In the genomic region with DNA sequence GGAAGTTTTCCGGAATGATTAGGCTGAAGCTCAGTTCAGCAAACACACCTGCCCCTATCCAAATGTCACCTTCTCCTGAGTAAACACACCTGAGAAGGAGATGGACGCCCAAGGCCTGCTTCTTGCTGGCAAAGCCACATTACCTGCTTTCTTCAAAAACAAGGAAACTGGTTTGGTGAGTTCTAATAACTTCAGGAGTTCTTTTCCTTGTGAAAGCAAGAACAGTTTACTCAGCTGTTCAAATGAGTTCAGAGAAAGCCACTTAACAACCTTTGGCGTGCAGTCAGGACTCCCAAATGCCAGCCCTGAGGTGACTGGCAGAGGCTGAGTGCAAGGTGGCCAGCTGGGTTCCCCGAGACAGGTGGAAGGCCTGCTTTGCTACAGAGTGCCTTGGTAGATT, we compare ENCODE assay signal across 13 cellular contexts.
A peak's percentile ranks its signal among the peaks of the same experiment; 100 is the strongest.
DNase-seq lines count a peak whose midpoint lies in the region; ATAC-seq and TF ChIP-seq lines count a peak whose summit lies in the region.
"Had no signal": no experiment of that assay in that cellular context is flagged by ENCODE, and none has a peak within 500 bp of the region (broad histone marks: within the 10 kb centered on the region; RNA-seq: fewer than 3 reads in every experiment).

No MANE protein-coding gene starts in this region.

- no peaks in the 10 kb centered on the region for H3K79me2 ChIP-seq in mesendoderm (ENCODE audit: control insufficient read depth, insufficient read depth, low read length)

- H3K27ac ChIP-seq in stomach, result peak overlapping the region; percentile 76 to 85 (median 79)
- no peak overlapping the region for H3K27ac ChIP-seq in mesendoderm (ENCODE audit: low read depth, low read length)
- H3K27ac ChIP-seq: spleen, thoracic aorta had no signal

- no peak overlapping the region for H2BK120ac ChIP-seq in mesendoderm (ENCODE audit: low read depth, low read length)

- H3K36me3 ChIP-seq in stomach (peaks cover 0 to 49% (median 41%) of the 10 kb centered on the region in 4 donors), mesendoderm (ENCODE audit: control insufficient read depth, insufficient read depth, low read length) (no peaks in the 10 kb centered on the region)
- H3K36me3 ChIP-seq: thoracic aorta had no signal

- no peak overlapping the region for H2BK5ac ChIP-seq in mesendoderm (ENCODE audit: low read length)

- DNase-seq in NCI-H1092 treated with DMSO at 0.1 percent for 48 hours (lab: John Stamatoyannopoulos, UW) (peak; percentile 65), NCI-H345 (lab: John Stamatoyannopoulos, UW) (peak; percentile 86), iPS-NIHi11 (ENCODE audit: low spot score) (peak; percentile 30), stomach (peak; percentile 93), mesendoderm (no peak), NCI-H524 treated with DMSO at 0.1 percent for 48 hours (lab: John Stamatoyannopoulos, UW) (no peak), islet precursor cell (no peak)
- no peak for DNase-seq in activated CD8-positive, alpha-beta T cell treated with anti-CD3 and anti-CD28 coated beads, Interleukin-2, amount 10 ng/mL, durations not matched to agents 7 days and 5 days
- DNase-seq: activated CD4-positive, alpha-beta T cell treated with anti-CD3 and anti-CD28 coated beads for 4 hours; anterior cingulate cortex; Kasumi-1; spleen had no signal

- H3K4me1 ChIP-seq in stomach (peaks cover 5 to 34% (median 24%) of the 10 kb centered on the region in 4 donors), mesendoderm (ENCODE audit: control insufficient read depth, low read depth, low read length) (no peaks in the 10 kb centered on the region)

- TF ChIP-seq CTCF in stomach (IDR thresholded peaks at IDR 0.05), result no peak

- no peak overlapping the region for H3K23ac ChIP-seq in mesendoderm (ENCODE audit: low read length)

- no peak for ATAC-seq in activated CD8-positive, alpha-beta T cell treated with anti-CD3 and anti-CD28 coated beads, Interleukin-2, amount 10 ng/mL, durations not matched to agents 7 days and 5 days

- intact Hi-C loops in stomach (cut with DNase I; ENCODE audit: low total_unique reads), result no loop called here

- no peak overlapping the region for H3K9ac ChIP-seq in mesendoderm (ENCODE audit: low read length)

- TF ChIP-seq POLR2A in stomach (IDR thresholded peaks at IDR 0.05), result no peak

- POLR2A ChIA-PET in activated CD8-positive, alpha-beta T cell treated with anti-CD3 and anti-CD28 coated beads, Interleukin-2, amount 10 ng/mL, durations not matched to agents 7 days and 5 days (lab: Charles Lee), result interaction anchor here (0.6 kb wide), 1 partner anchor 152 kb away, joined by 3 read pairs; no protein-coding TSS in a partner anchor

- no peak overlapping the region for H2BK15ac ChIP-seq in mesendoderm (replicated peaks; ENCODE audit: low read depth)

- CTCF ChIA-PET in activated CD8-positive, alpha-beta T cell treated with anti-CD3 and anti-CD28 coated beads, Interleukin-2, amount 10 ng/mL, durations not matched to agents 7 days and 5 days (lab: Charles Lee), result interaction anchor here (1.0 kb wide), 1 partner anchor 29 kb away, joined by 3 read pairs; no protein-coding TSS in a partner anchor

- TF ChIP-seq EP300 in stomach (IDR thresholded peaks at IDR 0.05), result no peak

- no peak overlapping the region for H4K5ac ChIP-seq in mesendoderm (ENCODE audit: low read length)

- no peaks in the 10 kb centered on the region for H3K9me3 Mint-ChIP-seq in activated CD8-positive, alpha-beta T cell treated with anti-CD3 and anti-CD28 coated beads, Interleukin-2, amount 10 ng/mL, durations not matched to agents 7 days and 5 days (ENCODE audit: insufficient read depth)

- H3K9me3 ChIP-seq in stomach, result no peaks in the 10 kb centered on the region
- H3K9me3 ChIP-seq: thoracic aorta had no signal

- H4K8ac ChIP-seq in mesendoderm (ENCODE audit: low read depth, low read length), result no peak overlapping the region

- WGBS in stomach, 5 donors, result 22 to 76% (median 37%) methylated on average over 4 of the region's 4 CpGs
- no CpG with 5 or more reads among the region's 4 CpGs for WGBS in mesendoderm (ENCODE audit: extremely low coverage, insufficient coverage, low lambda C conversion rate)

- H3K4me2 ChIP-seq in mesendoderm (ENCODE audit: low read length), result no peak overlapping the region

- no peak overlapping the region for H3K56ac ChIP-seq in mesendoderm (ENCODE audit: low read length)

- H3K4me3 ChIP-seq in stomach (no peak overlapping the region), mesendoderm (ENCODE audit: low read length) (no peak overlapping the region)
- H3K4me3 ChIP-seq: spleen, thoracic aorta had no signal

- no peak overlapping the region for H3K4ac ChIP-seq in mesendoderm (ENCODE audit: low read depth, low read length)

- no peak overlapping the region for H3K4me3 Mint-ChIP-seq in activated CD8-positive, alpha-beta T cell treated with anti-CD3 and anti-CD28 coated beads, Interleukin-2, amount 10 ng/mL, durations not matched to agents 7 days and 5 days

- peaks cover 12% of the 10 kb centered on the region for H3K27me3 Mint-ChIP-seq in activated CD8-positive, alpha-beta T cell treated with anti-CD3 and anti-CD28 coated beads, Interleukin-2, amount 10 ng/mL, durations not matched to agents 7 days and 5 days (ENCODE audit: low read depth)

- H3K27me3 ChIP-seq in stomach, result no peaks in the 10 kb centered on the region
- no peaks in the 10 kb centered on the region for H3K27me3 ChIP-seq in mesendoderm (ENCODE audit: insufficient read depth, low read length, poor library complexity)

- no peak overlapping the region for H3K18ac ChIP-seq in mesendoderm (ENCODE audit: low read length)

- H3K79me1 ChIP-seq in mesendoderm (ENCODE audit: low read length), result no peaks in the 10 kb centered on the region

- no peaks in the 10 kb centered on the region for H3K36me3 Mint-ChIP-seq in activated CD8-positive, alpha-beta T cell treated with anti-CD3 and anti-CD28 coated beads, Interleukin-2, amount 10 ng/mL, durations not matched to agents 7 days and 5 days (ENCODE audit: low read depth)

- H3K27ac Mint-ChIP-seq in activated CD8-positive, alpha-beta T cell treated with anti-CD3 and anti-CD28 coated beads, Interleukin-2, amount 10 ng/mL, durations not matched to agents 7 days and 5 days, result no peak overlapping the region

- H3K4me1 Mint-ChIP-seq in activated CD8-positive, alpha-beta T cell treated with anti-CD3 and anti-CD28 coated beads, Interleukin-2, amount 10 ng/mL, durations not matched to agents 7 days and 5 days (ENCODE audit: low read depth), result peaks cover 10% of the 10 kb centered on the region

- no peak overlapping the region for H2AK5ac ChIP-seq in mesendoderm (ENCODE audit: low read length)

Comparison
In these comparisons a context has a peak if more than half of its experiments do, and no peak if none do; other contexts are left out.
1. DNase-seq: peak in NCI-H1092 treated with DMSO at 0.1 percent for 48 hours (single experiment), NCI-H345 (single experiment), iPS-NIHi11 (single experiment) and stomach (single experiment); none in mesendoderm (single experiment), activated CD8-positive, alpha-beta T cell treated with anti-CD3 and anti-CD28 coated beads, Interleukin-2, amount 10 ng/mL, durations not matched to agents 7 days and 5 days (single experiment), NCI-H524 treated with DMSO at 0.1 percent for 48 hours (single experiment) and islet precursor cell (single experiment).